ENCODE assay signal across 21 cellular contexts in the genomic region with DNA sequence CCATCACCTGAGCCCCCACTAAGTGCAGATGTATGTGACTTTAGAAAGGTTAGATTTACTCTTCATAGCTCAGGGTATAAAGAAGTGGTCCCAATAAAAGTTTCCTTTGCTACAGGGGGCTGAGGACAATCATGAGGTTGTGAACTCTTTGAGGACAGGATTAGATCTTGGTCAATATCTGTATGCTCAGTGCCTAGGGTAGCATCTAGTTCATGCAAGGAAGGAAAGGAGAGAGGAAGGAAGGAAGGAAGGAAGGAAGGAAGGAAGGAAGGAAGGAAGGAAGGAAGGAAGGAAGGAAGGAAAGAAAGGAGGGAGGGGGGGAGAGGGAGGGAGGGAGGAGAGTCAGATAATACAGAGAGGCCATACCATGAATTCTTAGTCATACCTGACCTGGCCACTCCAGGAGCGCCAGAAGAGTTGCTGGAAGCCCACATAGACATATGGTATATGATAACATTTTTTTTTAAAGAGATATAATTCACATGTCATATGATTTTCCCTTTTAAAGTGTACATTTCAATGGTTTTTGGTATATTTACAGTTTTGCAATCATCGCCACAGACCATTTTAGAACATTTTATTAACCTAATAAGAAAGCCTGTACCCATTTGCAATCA. TPM values are rescaled to one million over a fixed set of nuclear protein-coding genes. Genes with fewer than 3 reads are reported as not detected.
A peak's percentile ranks its signal among the peaks of the same experiment; 100 is the strongest.
DNase-seq lines count a peak whose midpoint lies in the region; ATAC-seq and TF ChIP-seq lines count a peak whose summit lies in the region.
"Had no signal": no experiment of that assay in that cellular context is flagged by ENCODE, and none has a peak within 500 bp of the region (broad histone marks: within the 10 kb centered on the region; RNA-seq: fewer than 3 reads in every experiment).

No MANE protein-coding gene starts in this region.

- WGBS in smooth muscle cell (ENCODE audit: low lambda C conversion rate), result 95% methylated on average over 2 of the region's 2 CpGs

- POLR2A ChIA-PET in HEK293 (lab: Yijun Ruan, JAX), result interaction anchor here (0.9 to 1.0 kb wide), 2 partner anchors 11 to 35 kb away, joined by 3 read pairs; no protein-coding TSS in a partner anchor

- H3K4me1 ChIP-seq in HEK293 (ENCODE audit: control insufficient read depth, insufficient read depth, low read length) (no peaks in the 10 kb centered on the region), smooth muscle cell (ENCODE audit: low read depth) (peaks cover 10% of the 10 kb centered on the region)

- TF ChIP-seq CTCF in HEK293 (tag by site-specific recombination; IDR thresholded peaks at IDR 0.05), result no peak
- TF ChIP-seq CTCF in smooth muscle cell (IDR thresholded peaks at IDR 0.05; ENCODE audit: borderline replicate concordance, insufficient read depth, poor library complexity, severe bottlenecking), result no peak

- H3K36me3 ChIP-seq in HEK293 (ENCODE audit: control insufficient read depth in 2 of 2, insufficient read depth in 1 of 2, low read length in 2 of 2) (no peaks in the 10 kb centered on the region), SK-N-MC (ENCODE audit: insufficient read depth, low read length) (no peaks in the 10 kb centered on the region), smooth muscle cell (ENCODE audit: low read depth) (no peaks in the 10 kb centered on the region)
- H3K36me3 ChIP-seq: MG63 had no signal

- H3K27ac ChIP-seq in HEK293 (ENCODE audit: extremely low read depth, low read depth, low read length) (no peak overlapping the region), SK-N-MC (peak overlapping the region; percentile 98), epithelial cell of prostate (peak overlapping the region; percentile 69), smooth muscle cell (ENCODE audit: low read depth) (peak overlapping the region; percentile 91)
- H3K27ac ChIP-seq: A549 had no signal

- H3F3A ChIP-seq in smooth muscle cell (ENCODE audit: low read depth), result no peaks in the 10 kb centered on the region

- H3K9me3 ChIP-seq in HEK293 (ENCODE audit: control insufficient read depth, insufficient read depth, low read depth, low read length), result no peaks in the 10 kb centered on the region
- H3K9me3 ChIP-seq in SK-N-MC (ENCODE audit: low read depth, low read length), result no peaks in the 10 kb centered on the region
- H3K9me3 ChIP-seq in smooth muscle cell (replicated peaks; ENCODE audit: low read depth), result no peaks in the 10 kb centered on the region
- H3K9me3 ChIP-seq: A549, MG63 had no signal

- H3K9ac ChIP-seq in SK-N-MC (ENCODE audit: insufficient read length), result peak overlapping the region; percentile 54
- H3K9ac ChIP-seq in smooth muscle cell (ENCODE audit: low read depth), result no peak overlapping the region

- ATAC-seq in HG03469 (IDR thresholded peaks at IDR 0.05; ENCODE audit: unreplicated experiment), result no peak
- ATAC-seq: A549 had no signal

- H3K79me2 ChIP-seq in smooth muscle cell (ENCODE audit: low read depth), result no peaks in the 10 kb centered on the region

- no peaks in the 10 kb centered on the region for H3K27me3 ChIP-seq in smooth muscle cell (ENCODE audit: low read depth)
- H3K27me3 ChIP-seq: MG63 had no signal

- H3K4me2 ChIP-seq in smooth muscle cell, result no peak overlapping the region
- H3K4me2 ChIP-seq: A549 had no signal

- no peaks in the 10 kb centered on the region for H4K20me1 ChIP-seq in smooth muscle cell (ENCODE audit: low read depth)

- no peak overlapping the region for H3K4me3 ChIP-seq in HEK293 (ENCODE audit: low read depth, low read length)
- H3K4me3 ChIP-seq in SK-N-MC, result peak overlapping the region; percentile 50
- no peak overlapping the region for H3K4me3 ChIP-seq in smooth muscle cell
- H3K4me3 ChIP-seq: A549, MG63 had no signal

- CTCF ChIA-PET in HEK293 (lab: Yijun Ruan, JAX), result interaction anchor here (0.9 to 11.1 kb wide), 7 partner anchors 9 to 81 kb away, joined by 3 to 471 read pairs (median 3); a partner anchor contains a TSS

- H2AFZ ChIP-seq in smooth muscle cell (ENCODE audit: low read depth), result peak overlapping the region; percentile 13

- DNase-seq in SK-N-MC (ENCODE audit: low read depth, low spot score) (peak; percentile 97), epithelial cell of prostate (ENCODE audit: low read depth, low spot score) (no peak), smooth muscle cell (lab: John Stamatoyannopoulos, UW; ENCODE audit: unreplicated experiment) (no peak), NCI-H1105 treated with DMSO at 0.1 percent for 48 hours (lab: John Stamatoyannopoulos, UW) (no peak), SW 1271 (lab: John Stamatoyannopoulos, UW) (no peak)
- DNase-seq: C1 segment of cervical spinal cord; CD4-positive, alpha-beta memory T cell; COR-L47; DMS79; EL; KG1; MG63; NCI-H2029; NCI-H446; NCI-H524 treated with DMSO at 0.1 percent for 48 hours; NCI-H774; RPMI8226; SHP77 had no signal

TF ChIP-seq in HEK293, 187 proteins besides CTCF, POLR2A, EP300 and RAD21:
- no peak for TF ChIP-seq HOXA7 (CRISPR knock-in tag; IDR thresholded peaks at IDR 0.05; ENCODE audit: borderline replicate concordance)
- no peak for TF ChIP-seq ZNF747 (tag by site-specific recombination; IDR thresholded peaks at IDR 0.05)
- no peak for TF ChIP-seq ZNF610 (tag by site-specific recombination; IDR thresholded peaks at IDR 0.05; ENCODE audit: borderline replicate concordance)
- peak; percentile 49; the same call in 1 of the 2 replicates for TF ChIP-seq ZNF366 (tag by site-specific recombination; conservative IDR thresholded peaks at IDR 0.05)
- TF ChIP-seq ZNF776 (tag by site-specific recombination; IDR thresholded peaks at IDR 0.05; ENCODE audit: borderline replicate concordance), result no peak
- no peak for TF ChIP-seq ZNF302 (tag by site-specific recombination; IDR thresholded peaks at IDR 0.05; ENCODE audit: low read depth)
- TF ChIP-seq, protein P1, sequence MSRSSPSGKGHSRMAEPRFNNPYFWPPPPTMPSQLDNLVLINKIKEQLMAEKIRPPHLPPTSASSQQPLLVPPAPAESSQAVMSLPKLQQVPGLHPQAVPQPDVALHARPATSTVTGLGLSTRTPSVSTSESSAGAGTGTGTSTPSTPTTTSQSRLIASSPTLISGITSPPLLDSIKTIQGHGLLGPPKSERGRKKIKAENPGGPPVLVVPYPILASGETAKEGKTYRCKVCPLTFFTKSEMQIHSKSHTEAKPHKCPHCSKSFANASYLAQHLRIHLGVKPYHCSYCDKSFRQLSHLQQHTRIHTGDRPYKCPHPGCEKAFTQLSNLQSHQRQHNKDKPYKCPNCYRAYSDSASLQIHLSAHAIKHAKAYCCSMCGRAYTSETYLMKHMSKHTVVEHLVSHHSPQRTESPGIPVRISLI (tag by site-specific recombination; IDR thresholded peaks at IDR 0.05), result no peak
- no peak for TF ChIP-seq PRDM1 (tag by site-specific recombination; IDR thresholded peaks at IDR 0.05)

RNA-seq across cellular contexts. Expression of a gene that starts 9.7 kb away (rescaled TPM):
- 317 and 345 TPM in 2 replicates for total RNA-seq in smooth muscle cell
- polyA plus RNA-seq in smooth muscle cell, result 202 and 215 TPM in 2 replicates

RNA-seq across cellular contexts. Expression of a gene that starts 22.3 kb away (rescaled TPM):
- total RNA-seq in smooth muscle cell, result 52.3 and 60.1 TPM in 2 replicates
- 65.2 and 71.1 TPM in 2 replicates for polyA plus RNA-seq in smooth muscle cell

RNA-seq across cellular contexts. Expression of a gene that starts 47.6 kb away (rescaled TPM):
- 87.8 and 130 TPM in 2 replicates for total RNA-seq in smooth muscle cell
- polyA plus RNA-seq in smooth muscle cell, result 340 and 343 TPM in 2 replicates
